Comparison of ENCODE assay signal across 1 cellular context in the genomic region with DNA sequence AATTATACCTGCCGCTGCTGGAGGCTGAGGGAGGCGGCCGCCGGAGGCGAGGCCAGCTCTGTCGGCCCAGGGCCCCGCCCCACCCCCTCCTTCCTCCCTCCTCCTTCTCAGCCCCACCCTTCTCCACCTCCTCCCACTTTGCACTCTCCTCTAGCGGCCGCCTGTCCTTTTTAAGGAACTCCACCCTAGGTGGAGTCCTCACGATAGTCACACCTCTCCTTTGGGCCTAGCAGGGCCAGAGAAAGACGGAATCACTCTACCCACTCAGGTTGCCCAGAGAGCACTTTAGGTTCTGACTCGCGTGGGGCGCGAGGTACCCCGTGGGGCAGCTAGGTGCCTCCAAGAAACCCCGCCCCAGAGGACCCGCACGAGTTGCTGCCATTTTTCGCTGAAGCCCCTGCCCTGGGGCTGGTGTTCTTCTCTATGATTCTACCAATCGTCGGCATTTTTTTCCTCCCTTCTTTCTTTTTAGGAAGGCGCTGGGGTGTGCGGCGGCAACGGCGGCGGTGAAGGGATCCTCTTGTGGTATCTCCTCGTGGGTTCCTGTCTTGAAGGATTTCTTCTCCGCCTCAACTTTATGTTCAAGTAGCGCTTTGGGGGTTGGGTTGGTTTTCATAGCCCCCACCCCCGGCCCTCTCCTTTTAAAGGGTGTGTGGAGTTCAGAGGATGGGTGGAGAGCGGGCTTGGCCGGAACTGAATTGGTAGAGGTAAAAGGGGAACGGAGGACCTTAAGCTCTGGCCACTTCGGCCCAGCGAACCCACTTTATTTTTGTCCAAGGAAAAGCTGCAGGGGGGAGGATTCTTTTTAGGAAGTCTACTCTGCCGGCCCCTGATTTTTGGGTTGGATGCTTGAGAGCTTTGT.
A peak's percentile ranks its signal among the peaks of the same experiment; 100 is the strongest.
TF ChIP-seq lines count a peak whose summit lies in the region.

TSS of gene KLF8 (plus strand) at position 136 of the 862 bp plus-strand sequence. CDS start 979 bp downstream, outside the sequence.

TF ChIP-seq in K562, 482 proteins besides CTCF, POLR2A, EP300 and RAD21:
- TF ChIP-seq VEZF1 (CRISPR knock-in tag; IDR thresholded peaks at IDR 0.05) (peak; percentile 37; the same call in 1 of the 2 replicates), PHF8 (IDR thresholded peaks at IDR 0.05; ENCODE audit: borderline replicate concordance, low read length) (no peak), SPI1 (IDR thresholded peaks at IDR 0.05; ENCODE audit: borderline replicate concordance, low read depth, low read length) (peak; percentile 16; the same call in 1 of the 2 replicates)
